ENCODE assay signal across 10 cellular contexts in the genomic region with DNA sequence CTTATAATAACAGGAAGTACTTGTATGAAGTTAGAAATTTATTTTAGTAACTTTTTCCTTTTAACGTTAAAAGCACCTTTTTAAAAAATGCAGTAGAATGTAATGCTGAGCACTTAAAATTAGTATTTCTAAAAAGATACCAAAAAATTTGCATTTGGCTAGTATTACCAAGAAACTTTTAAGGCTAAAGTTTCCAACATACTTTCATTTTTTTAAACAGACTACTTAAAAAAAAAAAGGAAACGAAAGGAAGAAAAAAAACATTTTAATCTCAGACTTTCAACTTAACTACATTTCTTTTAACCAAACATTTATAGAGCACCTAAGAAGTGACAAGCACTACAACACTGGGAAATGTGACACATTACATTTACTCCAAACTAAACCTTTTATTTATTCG. TPM values are rescaled to one million over a fixed set of nuclear protein-coding genes. Genes with fewer than 3 reads are reported as not detected.
A peak's percentile ranks its signal among the peaks of the same experiment; 100 is the strongest.
DNase-seq lines count a peak whose midpoint lies in the region; ATAC-seq, FAIRE-seq and TF ChIP-seq lines count a peak whose summit lies in the region.
"Had no signal": no experiment of that assay in that cellular context is flagged by ENCODE, and none has a peak within 500 bp of the region (broad histone marks: within the 10 kb centered on the region; RNA-seq: fewer than 3 reads in every experiment).

No MANE protein-coding gene starts in this region.

- H3K36me3 Mint-ChIP-seq in activated CD8-positive, alpha-beta T cell treated with anti-CD3 and anti-CD28 coated beads, Interleukin-2, amount 10 ng/mL, durations not matched to agents 7 days and 5 days (ENCODE audit: low read depth) = peaks cover 44% of the 10 kb centered on the region

- no TSS peak for BruUV-seq in mammary epithelial cell (replicated peaks; lab: Mats Ljungman, UMichigan)

- H3K36me3 ChIP-seq in mammary epithelial cell (ENCODE audit: insufficient read depth, low read length) = no peaks in the 10 kb centered on the region
- H3K36me3 ChIP-seq in breast epithelium = no peaks in the 10 kb centered on the region
- H3K36me3 ChIP-seq in thoracic aorta = no peaks in the 10 kb centered on the region

- CTCF ChIA-PET in mammary epithelial cell (lab: Charles Lee; ENCODE audit: low non-redundant PET) = interaction anchor here (0.8 kb wide), 1 partner anchor 90 kb away, joined by 6 read pairs; no protein-coding TSS in a partner anchor
- CTCF ChIA-PET in activated CD8-positive, alpha-beta T cell treated with anti-CD3 and anti-CD28 coated beads, Interleukin-2, amount 10 ng/mL, durations not matched to agents 7 days and 5 days (lab: Charles Lee) = interaction anchor here (0.7 to 2.5 kb wide), 7 partner anchors 11 to 165 kb away, joined by 3 to 14 read pairs (median 5); no protein-coding TSS in a partner anchor

- in situ Hi-C loops in mammary epithelial cell (cut with MboI; ENCODE audit: low sequenced_read_pairs in 2 of 2) = loop anchor here in 1 of 2 donors (5.0 kb wide), 1 partner anchor 92 kb away; no protein-coding TSS in a partner anchor

- H3K27me3 ChIP-seq in mammary epithelial cell (ENCODE audit: insufficient read depth, low read length) (no peaks in the 10 kb centered on the region), breast epithelium (no peaks in the 10 kb centered on the region), thoracic aorta (replicated peaks; ENCODE audit: insufficient read depth) (no peaks in the 10 kb centered on the region)

- H3K4me3 ChIP-seq in mammary epithelial cell (replicated peaks in 1 of 3; ENCODE audit: insufficient read depth in 1 of 3, low read depth in 2 of 3, low read length in 3 of 3) = peak overlapping the region in 2 of 3 experiments; percentile 29 to 64
- H3K4me3 ChIP-seq in breast epithelium = peak overlapping the region in 1 of 3 donors; percentile 98
- H3K4me3 ChIP-seq in thoracic aorta = peak overlapping the region; percentile 78

- no peak for TF ChIP-seq CTCF in mammary epithelial cell (conservative IDR thresholded peaks at IDR 0.05 in 1 of 2, IDR thresholded peaks at IDR 0.05 in 1 of 2; ENCODE audit: extremely low read depth in 1 of 2, insufficient read depth in 1 of 2, low read depth in 1 of 2, low read length in 2 of 2)
- TF ChIP-seq CTCF in breast epithelium (IDR thresholded peaks at IDR 0.05) = no peak
- TF ChIP-seq CTCF in thoracic aorta (IDR thresholded peaks at IDR 0.05) = no peak
- TF ChIP-seq CTCF in GM10266 (IDR thresholded peaks at IDR 0.05; ENCODE audit: control insufficient read depth, insufficient read depth, low read depth, missing control alignments) = no peak

- H3K4me3 Mint-ChIP-seq in activated CD8-positive, alpha-beta T cell treated with anti-CD3 and anti-CD28 coated beads, Interleukin-2, amount 10 ng/mL, durations not matched to agents 7 days and 5 days = peak overlapping the region; percentile 94

- peak overlapping the region; percentile 92 for H3K4me2 ChIP-seq in mammary epithelial cell (ENCODE audit: insufficient read depth, low read depth, low read length)

- H3K79me2 ChIP-seq in mammary epithelial cell (ENCODE audit: insufficient read depth, low read length) = peaks cover 91% of the 10 kb centered on the region

- H3K9me3 ChIP-seq in mammary epithelial cell (replicated peaks; ENCODE audit: insufficient read depth, low read length) (no peaks in the 10 kb centered on the region), breast epithelium (no peaks in the 10 kb centered on the region), thoracic aorta (no peaks in the 10 kb centered on the region)

- no peak overlapping the region for H2AFZ ChIP-seq in mammary epithelial cell (ENCODE audit: low read depth, low read length)

- dilution Hi-C loops in mammary epithelial cell (cut with HindIII; ENCODE audit: low sequenced_read_pairs) = no loop called here

- ATAC-seq in activated CD8-positive, alpha-beta T cell treated with anti-CD3 and anti-CD28 coated beads, Interleukin-2, amount 10 ng/mL, durations not matched to agents 7 days and 5 days = no peak
- ATAC-seq in thoracic aorta (ENCODE audit: insufficient number of reproducible peaks, low FRiP score, low read depth) = no peak

- FAIRE-seq in islet of Langerhans (lab: Jason Lieb, UNC) = peak; percentile 41
- FAIRE-seq: colon had no signal

- no peaks in the 10 kb centered on the region for H3K9me3 Mint-ChIP-seq in activated CD8-positive, alpha-beta T cell treated with anti-CD3 and anti-CD28 coated beads, Interleukin-2, amount 10 ng/mL, durations not matched to agents 7 days and 5 days (ENCODE audit: insufficient read depth)

- peaks cover 47% of the 10 kb centered on the region for H3K4me1 Mint-ChIP-seq in activated CD8-positive, alpha-beta T cell treated with anti-CD3 and anti-CD28 coated beads, Interleukin-2, amount 10 ng/mL, durations not matched to agents 7 days and 5 days (ENCODE audit: low read depth)

- H3K27ac ChIP-seq in mammary epithelial cell (ENCODE audit: insufficient read depth, low read depth, low read length) (peak overlapping the region; percentile 90), breast epithelium (peak overlapping the region in 1 of 2 donors; percentile 14), thoracic aorta (no peak overlapping the region)

- no peaks in the 10 kb centered on the region for H4K20me1 ChIP-seq in mammary epithelial cell (ENCODE audit: insufficient read depth, low read length)

- POLR2A ChIA-PET in activated CD8-positive, alpha-beta T cell treated with anti-CD3 and anti-CD28 coated beads, Interleukin-2, amount 10 ng/mL, durations not matched to agents 7 days and 5 days (lab: Charles Lee) = interaction anchor here (0.7 kb wide), 2 partner anchors 221 to 722 kb away, joined by 3 read pairs; no protein-coding TSS in a partner anchor

- intact Hi-C loops in mammary epithelial cell (cut with micrococcal nuclease) = loop anchor here (5.0 to 10.0 kb wide), 3 partner anchors 177 to 840 kb away; a partner anchor contains a TSS
- intact Hi-C loops in breast epithelium (cut with DNase I; ENCODE audit: low total_unique reads) = no loop called here

- peak overlapping the region; percentile 69 for H3K27ac Mint-ChIP-seq in activated CD8-positive, alpha-beta T cell treated with anti-CD3 and anti-CD28 coated beads, Interleukin-2, amount 10 ng/mL, durations not matched to agents 7 days and 5 days

- peak overlapping the region; percentile 29 for H3K9ac ChIP-seq in mammary epithelial cell (ENCODE audit: insufficient read depth, low read length)

- DNase-seq in mammary epithelial cell = no peak
- DNase-seq in breast epithelium (ENCODE audit: low spot score in 2 of 2) = no peak
- no peak for DNase-seq in activated CD8-positive, alpha-beta T cell treated with anti-CD3 and anti-CD28 coated beads, Interleukin-2, amount 10 ng/mL, durations not matched to agents 7 days and 5 days
- DNase-seq in thoracic aorta (ENCODE audit: low spot score) = no peak
- no peak for DNase-seq in COR-L47 (lab: John Stamatoyannopoulos, UW)
- DNase-seq in medulla oblongata (ENCODE audit: extremely low spot score) = no peak
- DNase-seq in GM10266 (ENCODE audit: extremely low spot score) = no peak
- DNase-seq: NCI-H2081 had no signal

- no peak for TF ChIP-seq POLR2A in breast epithelium (IDR thresholded peaks at IDR 0.05)

- peaks cover 9% of the 10 kb centered on the region for H3K4me1 ChIP-seq in mammary epithelial cell (ENCODE audit: insufficient read depth, low read length)
- H3K4me1 ChIP-seq in breast epithelium = peaks cover 0 to 8% of the 10 kb centered on the region in 2 donors
- peaks cover 31 to 68% of the 10 kb centered on the region in 2 donors for H3K4me1 ChIP-seq in thoracic aorta (ENCODE audit: control insufficient read depth in 1 of 2, low read depth in 2 of 2)

- WGBS in mammary epithelial cell (ENCODE audit: low coverage, missing lambda C conversion rate) = 43% methylated on average over 3 of the region's 3 CpGs

- H3K27me3 Mint-ChIP-seq in activated CD8-positive, alpha-beta T cell treated with anti-CD3 and anti-CD28 coated beads, Interleukin-2, amount 10 ng/mL, durations not matched to agents 7 days and 5 days (ENCODE audit: low read depth) = no peaks in the 10 kb centered on the region

RNA-seq across cellular contexts. Expression of a gene that starts 2.8 kb away (rescaled TPM):
- total RNA-seq in mammary epithelial cell = 10 to 100 TPM; 20.5 to 24.6 TPM
- 4.9 TPM for polyA plus RNA-seq in mammary epithelial cell
- 121 TPM for polyA minus RNA-seq in mammary epithelial cell
- 10 to 100 TPM; 34.4 to 91.6 (median 76.7) TPM for total RNA-seq in breast epithelium
- 10 to 100 TPM; 43.3 to 45.7 TPM for total RNA-seq in activated CD8-positive, alpha-beta T cell treated with anti-CD3 and anti-CD28 coated beads, Interleukin-2, amount 10 ng/mL, durations not matched to agents 7 days and 5 days
- 10 to 100 TPM; 32.4 to 50.2 TPM for total RNA-seq in thoracic aorta

RNA-seq across cellular contexts. Expression of a gene that starts 3.2 kb away (rescaled TPM):
- total RNA-seq in mammary epithelial cell (10 to 100 TPM; 35.8 to 37.9 TPM), breast epithelium (10 to 100 TPM; 17.7 to 38.3 (median 22.4) TPM), thoracic aorta (10 to 100 TPM; 13.5 to 33.2 TPM)
- 18.0 TPM for polyA plus RNA-seq in mammary epithelial cell
- polyA minus RNA-seq in mammary epithelial cell = 37.6 TPM
- total RNA-seq in activated CD8-positive, alpha-beta T cell treated with anti-CD3 and anti-CD28 coated beads, Interleukin-2, amount 10 ng/mL, durations not matched to agents 7 days and 5 days = 10 to 100 TPM; 24.5 to 25.9 TPM

RNA-seq across cellular contexts. Expression of a gene that starts 42.1 kb away (rescaled TPM):
- total RNA-seq in mammary epithelial cell = 10 to 100 TPM; 15.8 to 19.4 TPM
- 15.2 TPM for polyA plus RNA-seq in mammary epithelial cell
- polyA minus RNA-seq in mammary epithelial cell = 19.4 TPM
- total RNA-seq in breast epithelium = 10 to 100 TPM; 13.3 to 21.2 (median 19.7) TPM
- 10 to 100 TPM; 28.1 to 31.9 TPM for total RNA-seq in activated CD8-positive, alpha-beta T cell treated with anti-CD3 and anti-CD28 coated beads, Interleukin-2, amount 10 ng/mL, durations not matched to agents 7 days and 5 days
- total RNA-seq in thoracic aorta = 10 to 100 TPM; 16.9 to 30.1 TPM
